8 cellular contexts compared by ENCODE assay signal in genomic region chr11:36478700-36479329, GRCh38. TPM values are rescaled to one million over a fixed set of nuclear protein-coding genes. Genes with fewer than 3 reads are reported as not detected.
DNase-seq lines count a peak whose midpoint lies in the region; ATAC-seq, FAIRE-seq and TF ChIP-seq lines count a peak whose summit lies in the region.

No MANE protein-coding gene starts in this region.

- TF ChIP-seq CTCF in astrocyte (IDR thresholded peaks at IDR 0.05; ENCODE audit: insufficient read depth, low read depth, low read length) (peak; percentile 68), testis (IDR thresholded peaks at IDR 0.05) (peak; percentile 11 to 41 (median 35))

- H3K27me3 ChIP-seq in CD4-positive, alpha-beta memory T cell (ENCODE audit: insufficient read depth, low read length), result no peaks in the 10 kb centered on the region
- H3K27me3 ChIP-seq in astrocyte (ENCODE audit: insufficient read depth, low read length) (no peaks in the 10 kb centered on the region), testis (no peaks in the 10 kb centered on the region)

- ATAC-seq in HG03342 (IDR thresholded peaks at IDR 0.05; ENCODE audit: unreplicated experiment), result no peak

- peaks cover 3 to 4% of the 10 kb centered on the region in 2 donors for H3K36me3 Mint-ChIP-seq in CD4-positive, alpha-beta memory T cell
- H3K36me3 Mint-ChIP-seq in astrocyte (ENCODE audit: low read depth, unreplicated experiment), result peaks cover 8% of the 10 kb centered on the region
- peaks cover 7% of the 10 kb centered on the region for H3K36me3 Mint-ChIP-seq in T-helper 2 cell treated with Interferon-gamma antibody and Interleukin-4, amounts not matched to agents 5 μg/mL and 100 μg/mL, for 36 hours (ENCODE audit: low read depth)

- POLR2A ChIA-PET in CD4-positive, alpha-beta memory T cell (lab: Charles Lee; ENCODE audit: partially characterized antibody), result interaction anchor here (0.9 to 2.4 kb wide), 7 partner anchors 8 to 187 kb away, joined by 3 to 24 read pairs (median 4); partner anchors contain the start of gene TRAF6

- DNase-seq in CD4-positive, alpha-beta memory T cell, result peak in 4 of 5 donors; percentile 34 to 43 (median 40)
- DNase-seq in H4 (ENCODE audit: low spot score), result peak; percentile 58
- DNase-seq in NCI-H526 treated with DMSO at 0.1 percent for 48 hours (lab: John Stamatoyannopoulos, UW), result peak; percentile 17
- no peak for DNase-seq in astrocyte (ENCODE audit: low read depth)
- DNase-seq in iPS-NIHi11 (ENCODE audit: low spot score), result peak; percentile 46
- DNase-seq in testis, result peak; percentile 60
- no peak for DNase-seq in T-helper 2 cell treated with Interferon-gamma antibody and Interleukin-4, amounts not matched to agents 5 μg/mL and 100 μg/mL, for 36 hours (ENCODE audit: low spot score)

- H3K27me3 Mint-ChIP-seq in CD4-positive, alpha-beta memory T cell, result no peaks in the 10 kb centered on the region
- no peaks in the 10 kb centered on the region for H3K27me3 Mint-ChIP-seq in astrocyte (ENCODE audit: low read depth, unreplicated experiment)
- peaks cover 7% of the 10 kb centered on the region for H3K27me3 Mint-ChIP-seq in T-helper 2 cell treated with Interferon-gamma antibody and Interleukin-4, amounts not matched to agents 5 μg/mL and 100 μg/mL, for 36 hours (ENCODE audit: low read depth)

- H3K36me3 ChIP-seq in CD4-positive, alpha-beta memory T cell (ENCODE audit: insufficient read depth, low read length), result no peaks in the 10 kb centered on the region
- H3K36me3 ChIP-seq in astrocyte (ENCODE audit: insufficient read depth, low read length) (peaks cover 5% of the 10 kb centered on the region), testis (ENCODE audit: low read depth, missing control alignments) (no peaks in the 10 kb centered on the region)

- no peak overlapping the region for H3K4me2 ChIP-seq in astrocyte (ENCODE audit: low read length)

- no peaks in the 10 kb centered on the region for H3K79me2 ChIP-seq in astrocyte (ENCODE audit: insufficient read depth, low read length)

- no peaks in the 10 kb centered on the region for H4K20me1 ChIP-seq in astrocyte (ENCODE audit: insufficient read depth, low read length)

- peaks cover 0 to 4% (median 0%) of the 10 kb centered on the region in 8 donors for H3K9me3 Mint-ChIP-seq in CD4-positive, alpha-beta memory T cell
- H3K9me3 Mint-ChIP-seq in astrocyte (ENCODE audit: unreplicated experiment), result no peaks in the 10 kb centered on the region
- H3K9me3 Mint-ChIP-seq in T-helper 2 cell treated with Interferon-gamma antibody and Interleukin-4, amounts not matched to agents 5 μg/mL and 100 μg/mL, for 36 hours, result no peaks in the 10 kb centered on the region

- CTCF ChIA-PET in CD4-positive, alpha-beta memory T cell (lab: Charles Lee; ENCODE audit: partially characterized antibody), result interaction anchor here (0.7 to 6.4 kb wide), 41 partner anchors 9 to 656 kb away, joined by 3 to 139 read pairs (median 5); partner anchors contain the start of genes COMMD9 and PRR5L

- H2AFZ ChIP-seq in astrocyte (ENCODE audit: low read depth, low read length), result no peak overlapping the region

- no peak overlapping the region for H3K27ac ChIP-seq in CD4-positive, alpha-beta memory T cell (ENCODE audit: low read depth, low read length)
- H3K27ac ChIP-seq in astrocyte (ENCODE audit: low read depth, low read length) (no peak overlapping the region), testis (no peak overlapping the region)

- no peaks in the 10 kb centered on the region for H3K4me1 ChIP-seq in CD4-positive, alpha-beta memory T cell (ENCODE audit: insufficient read depth, low read length)
- H3K4me1 ChIP-seq in astrocyte (ENCODE audit: insufficient read depth, low read length) (no peaks in the 10 kb centered on the region), testis (no peaks in the 10 kb centered on the region)

- intact Hi-C loops in CD4-positive, alpha-beta memory T cell (cut with micrococcal nuclease), result loop anchor here (1.0 to 5.0 kb wide), 5 partner anchors 102 to 863 kb away; no protein-coding TSS in a partner anchor
- intact Hi-C loops in testis (cut with DNase I; ENCODE audit: low total_unique reads), result loop anchor here (5.0 kb wide), 1 partner anchor 172 kb away; no protein-coding TSS in a partner anchor

- no peak for TF ChIP-seq POLR2A in testis (IDR thresholded peaks at IDR 0.05)

- H3K4me3 Mint-ChIP-seq in CD4-positive, alpha-beta memory T cell, result no peak overlapping the region
- H3K4me3 Mint-ChIP-seq in astrocyte (ENCODE audit: unreplicated experiment), result no peak overlapping the region
- no peak overlapping the region for H3K4me3 Mint-ChIP-seq in T-helper 2 cell treated with Interferon-gamma antibody and Interleukin-4, amounts not matched to agents 5 μg/mL and 100 μg/mL, for 36 hours

- FAIRE-seq in astrocyte (lab: Jason Lieb, UNC), result peak; percentile 55

- H3K4me1 Mint-ChIP-seq in CD4-positive, alpha-beta memory T cell, result peaks cover 3 to 8% (median 6%) of the 10 kb centered on the region in 4 donors
- peaks cover 18% of the 10 kb centered on the region for H3K4me1 Mint-ChIP-seq in astrocyte (ENCODE audit: low read depth, unreplicated experiment)
- peaks cover 4% of the 10 kb centered on the region for H3K4me1 Mint-ChIP-seq in T-helper 2 cell treated with Interferon-gamma antibody and Interleukin-4, amounts not matched to agents 5 μg/mL and 100 μg/mL, for 36 hours (ENCODE audit: low read depth)

- 32 to 46% methylated on average over 2 of the region's 2 CpGs for WGBS in testis, 2 donors

- H3K9ac ChIP-seq in astrocyte (ENCODE audit: low read length), result no peak overlapping the region

- no peaks in the 10 kb centered on the region for H3K9me3 ChIP-seq in CD4-positive, alpha-beta memory T cell (ENCODE audit: control insufficient read depth in 1 of 2, low read length in 2 of 2)
- no peaks in the 10 kb centered on the region for H3K9me3 ChIP-seq in astrocyte (ENCODE audit: insufficient read depth, low read depth, low read length)
- no peaks in the 10 kb centered on the region for H3K9me3 ChIP-seq in testis

- H3K27ac Mint-ChIP-seq in CD4-positive, alpha-beta memory T cell, result peak overlapping the region in 1 of 7 donors; percentile 10
- H3K27ac Mint-ChIP-seq in astrocyte (ENCODE audit: unreplicated experiment), result no peak overlapping the region
- no peak overlapping the region for H3K27ac Mint-ChIP-seq in T-helper 2 cell treated with Interferon-gamma antibody and Interleukin-4, amounts not matched to agents 5 μg/mL and 100 μg/mL, for 36 hours

- H3K4me3 ChIP-seq in CD4-positive, alpha-beta memory T cell (ENCODE audit: low read length in 2 of 2), result no peak overlapping the region
- H3K4me3 ChIP-seq in astrocyte (ENCODE audit: insufficient read depth, low read depth, low read length) (no peak overlapping the region), testis (no peak overlapping the region)

RNA-seq across cellular contexts. Expression of gene TRAF6, which starts 31.3 kb away (rescaled TPM):
- 10 to 100 TPM; 22.0 to 23.7 TPM for total RNA-seq in CD4-positive, alpha-beta memory T cell
- polyA plus RNA-seq in CD4-positive, alpha-beta memory T cell, result 10 to 100 TPM; 10.3 to 12.2 TPM
- total RNA-seq in H4 (2014; rRNA removed; shearing (Covaris generic)), result 8.8 and 9.1 TPM in 2 replicates
- total RNA-seq in astrocyte (17.8 and 19.4 TPM in 2 replicates), testis (10 to 100 TPM; 24.0 to 26.4 TPM)
- polyA plus RNA-seq in testis (ENCODE audit: insufficient read depth, low read depth, low replicate concordance), result 18.8 TPM

Comparison
In these comparisons a context has a peak if more than half of its experiments do, and no peak if none do; other contexts are left out.
1. DNase-seq: peak in CD4-positive, alpha-beta memory T cell (4 of 5), H4 (single experiment), NCI-H526 treated with DMSO at 0.1 percent for 48 hours (single experiment), iPS-NIHi11 (single experiment) and testis (single experiment); none in astrocyte (single experiment) and T-helper 2 cell treated with Interferon-gamma antibody and Interleukin-4, amounts not matched to agents 5 μg/mL and 100 μg/mL, for 36 hours (single experiment).